ENCODE assay signal across 15 cellular contexts in genomic region chr13:39044536-39044935, GRCh38. TPM values are rescaled to one million over a fixed set of nuclear protein-coding genes. Genes with fewer than 3 reads are reported as not detected.
DNase-seq lines count a peak whose midpoint lies in the region; ATAC-seq and FAIRE-seq lines count a peak whose summit lies in the region.
"Had no signal": no experiment of that assay in that cellular context is flagged by ENCODE, and none has a peak within 500 bp of the region (broad histone marks: within the 10 kb centered on the region; RNA-seq: fewer than 3 reads in every experiment).

No MANE protein-coding gene starts in this region.

- no peak for DNase-seq in frontal cortex (ENCODE audit: low spot score in 2 of 2)
- DNase-seq in NCI-H510A treated with DMSO at 0.1 percent for 48 hours (lab: John Stamatoyannopoulos, UW), result no peak
- no peak for DNase-seq in NCI-H1105 treated with DMSO at 0.1 percent for 48 hours (lab: John Stamatoyannopoulos, UW)
- DNase-seq in NCI-H1930 (lab: John Stamatoyannopoulos, UW), result no peak
- DNase-seq: activated CD8-positive, alpha-beta memory T cell treated with anti-CD3 and anti-CD28 coated beads for 24 hours; adrenal gland; BE2C; NCI-H446 treated with DMSO at 0.1 percent for 48 hours; psoas muscle; stimulated activated naive CD4-positive, alpha-beta T cell treated with Interleukin-2 at 50 U/mL for 16 hours had no signal

- no peak for FAIRE-seq in frontal cortex (lab: Jason Lieb, UNC)

- ATAC-seq in GM18517 (IDR thresholded peaks at IDR 0.05; ENCODE audit: unreplicated experiment), result peak; percentile 63
- ATAC-seq in GM19463 (IDR thresholded peaks at IDR 0.05; ENCODE audit: unreplicated experiment), result peak; percentile 71
- ATAC-seq in HG02759 (IDR thresholded peaks at IDR 0.05; ENCODE audit: unreplicated experiment), result peak; percentile 73
- peak; percentile 63 for ATAC-seq in HG03354 (IDR thresholded peaks at IDR 0.05; ENCODE audit: poor library complexity, severe bottlenecking, unreplicated experiment)
- ATAC-seq: psoas muscle had no signal

RNA-seq across cellular contexts. Expression of gene NHLRC3, which starts 6.3 kb away (rescaled TPM):
- total RNA-seq in frontal cortex, result 40.8 TPM

RNA-seq across cellular contexts. Expression of gene PROSER1, which starts 6.6 kb away (rescaled TPM):
- 20.0 TPM for total RNA-seq in frontal cortex

RNA-seq across cellular contexts. Expression of gene STOML3, which starts 53.9 kb away (rescaled TPM):
- total RNA-seq in frontal cortex, result not detected
- total RNA-seq: adrenal gland, mononuclear cell, psoas muscle had no signal
